In genomic region chr6:26473758-26474438, GRCh38 we compare ENCODE assay signal across 1 cellular context.
TF ChIP-seq lines count a peak whose summit lies in the region.

No MANE protein-coding gene starts in this region.

TF ChIP-seq in HCT116, 20 proteins besides CTCF, POLR2A, EP300 and RAD21 (continued from another document):
- TF ChIP-seq ZBTB33 (IDR thresholded peaks at IDR 0.05; ENCODE audit: extremely low read depth, insufficient replicate concordance, low read length) = no peak
- TF ChIP-seq MAX (IDR thresholded peaks at IDR 0.05) = peak; percentile 61
- TF ChIP-seq, protein P1, sequence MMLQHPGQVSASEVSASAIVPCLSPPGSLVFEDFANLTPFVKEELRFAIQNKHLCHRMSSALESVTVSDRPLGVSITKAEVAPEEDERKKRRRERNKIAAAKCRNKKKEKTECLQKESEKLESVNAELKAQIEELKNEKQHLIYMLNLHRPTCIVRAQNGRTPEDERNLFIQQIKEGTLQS (IDR thresholded peaks at IDR 0.05) = no peak
- TF ChIP-seq SIN3A (IDR thresholded peaks at IDR 0.05; ENCODE audit: low read depth) = peak; percentile 15; the same call in 1 of the 2 replicates
- TF ChIP-seq SP1 (IDR thresholded peaks at IDR 0.05; ENCODE audit: low read depth) = peak; percentile 61
- TF ChIP-seq FOSL1 (IDR thresholded peaks at IDR 0.05; ENCODE audit: low read depth) = no peak
- TF ChIP-seq SRF (IDR thresholded peaks at IDR 0.05; ENCODE audit: low read depth) = peak; percentile 88
- TF ChIP-seq CEBPB (IDR thresholded peaks at IDR 0.05; ENCODE audit: low read depth) = no peak
- no peak for TF ChIP-seq EGR1 (IDR thresholded peaks at IDR 0.05; ENCODE audit: low read depth)
- TF ChIP-seq ZFX (IDR thresholded peaks at IDR 0.05) = no peak
- no peak for TF ChIP-seq EZH2phosphoT487 (IDR thresholded peaks at IDR 0.05; ENCODE audit: borderline replicate concordance)
- no peak for TF ChIP-seq REST (IDR thresholded peaks at IDR 0.05; ENCODE audit: low read depth)
